31 cellular contexts compared by ENCODE assay signal in genomic region chr22:42702675-42703074, GRCh38. TPM values are rescaled to one million over a fixed set of nuclear protein-coding genes. Genes with fewer than 3 reads are reported as not detected.
"Had no signal": no experiment of that assay in that cellular context is flagged by ENCODE, and none has a peak within 500 bp of the region (broad histone marks: within the 10 kb centered on the region; RNA-seq: fewer than 3 reads in every experiment).

No MANE protein-coding gene starts in this region.

- DNase-seq: activated CD4-positive, alpha-beta memory T cell treated with anti-CD3 and anti-CD28 coated beads for 36 hours; activated CD4-positive, alpha-beta T cell treated with anti-CD3 and anti-CD28 coated beads, Interleukin-2, amount 10 ng/mL, durations not matched to agents 24 days and 14 days; activated CD4-positive, CD25-positive, alpha-beta regulatory T cell treated with anti-CD3 and anti-CD28 coated beads, Interleukin-2, amount 50 U/mL, for 72 hours; activated CD8-positive, alpha-beta memory T cell treated with anti-CD3 and anti-CD28 coated beads, Interleukin-2, amount 50 U/mL, for 4 hours; activated effector memory CD4-positive, alpha-beta T cell treated with anti-CD3 and anti-CD28 coated beads, Interleukin-2, amount 50 U/mL, for 16 hours; activated naive CD4-positive, alpha-beta T cell treated with anti-CD3 and anti-CD28 coated beads for 36 hours; activated naive CD8-positive, alpha-beta T cell treated with anti-CD3 and anti-CD28 coated beads for 36 hours; activated T-cell treated with anti-CD3 and anti-CD28 coated beads, Interleukin-2, amount 50 U/mL, for 1 hour; adrenal gland; aorta; body of pancreas; cerebellar nuclear complex; colonic mucosa; effector memory CD8-positive, alpha-beta T cell; head of caudate nucleus; mammary epithelial cell; midbrain; naive thymus-derived CD8-positive, alpha-beta T cell; occipital lobe; right lobe of liver; stimulated activated CD4-positive, alpha-beta T cell treated with anti-CD3 and anti-CD28 coated beads, Interleukin-2, amount 100 ng/mL, for 48 hours; stimulated activated naive CD4-positive, alpha-beta T cell treated with Interleukin-2 at 50 U/mL for 16 hours; T-helper 9 cell; WERI-Rb-1 had no signal

- H3K36me3 Mint-ChIP-seq: activated CD4-positive, alpha-beta memory T cell treated with anti-CD3 and anti-CD28 coated beads for 36 hours; activated naive CD8-positive, alpha-beta T cell treated with anti-CD3 and anti-CD28 coated beads for 36 hours; naive thymus-derived CD8-positive, alpha-beta T cell had no signal

- H3K4me3 ChIP-seq: adrenal gland, body of pancreas, colonic mucosa, right lobe of liver, tibial nerve had no signal

- ATAC-seq: body of pancreas; effector memory CD8-positive, alpha-beta T cell; naive thymus-derived CD8-positive, alpha-beta T cell had no signal

- H3K9me3 Mint-ChIP-seq: activated CD4-positive, alpha-beta memory T cell treated with anti-CD3 and anti-CD28 coated beads for 36 hours; activated CD4-positive, alpha-beta T cell treated with anti-CD3 and anti-CD28 coated beads, Interleukin-2, amount 10 ng/mL, durations not matched to agents 24 days and 14 days; activated naive CD4-positive, alpha-beta T cell treated with anti-CD3 and anti-CD28 coated beads for 36 hours; activated naive CD8-positive, alpha-beta T cell treated with anti-CD3 and anti-CD28 coated beads for 36 hours; activated T-helper 1 cell treated with anti-CD3 and anti-CD28 coated beads, Interleukin-12 subunit alpha, Interleukin-12 subunit beta, Interleukin-2, Interleukin-4 antibody, amounts not matched to agents 30 ng/mL and 10 ng/mL and 1 ng/mL, durations not matched to agents 14 hours and 24 hours and 36 hours; effector memory CD8-positive, alpha-beta T cell; naive thymus-derived CD8-positive, alpha-beta T cell; neural crest cell; T-helper 1 cell treated with Interleukin-12 subunit alpha and Interleukin-12 subunit beta and Interleukin-4 antibody, amounts not matched to agents 30 μg/mL and 1 μg/mL, for 36 hours had no signal

- H3K36me3 ChIP-seq: adrenal gland, colonic mucosa, right lobe of liver, tibial nerve, WERI-Rb-1 had no signal

- H3K27ac Mint-ChIP-seq: activated CD4-positive, alpha-beta memory T cell treated with anti-CD3 and anti-CD28 coated beads for 36 hours; activated CD4-positive, alpha-beta T cell treated with anti-CD3 and anti-CD28 coated beads, Interleukin-2, amount 10 ng/mL, durations not matched to agents 24 days and 14 days; activated naive CD4-positive, alpha-beta T cell treated with anti-CD3 and anti-CD28 coated beads for 36 hours; activated naive CD8-positive, alpha-beta T cell treated with anti-CD3 and anti-CD28 coated beads for 36 hours; activated T-helper 1 cell treated with anti-CD3 and anti-CD28 coated beads, Interleukin-12 subunit alpha, Interleukin-12 subunit beta, Interleukin-2, Interleukin-4 antibody, amounts not matched to agents 30 ng/mL and 10 ng/mL and 1 ng/mL, durations not matched to agents 14 hours and 24 hours and 36 hours; effector memory CD8-positive, alpha-beta T cell; naive thymus-derived CD8-positive, alpha-beta T cell; T-helper 1 cell treated with Interleukin-12 subunit alpha and Interleukin-12 subunit beta and Interleukin-4 antibody, amounts not matched to agents 30 μg/mL and 1 μg/mL, for 36 hours had no signal

- H3K27me3 ChIP-seq: adrenal gland, body of pancreas, colonic mucosa, right lobe of liver, tibial nerve had no signal

- H3K4me1 ChIP-seq: colonic mucosa, right lobe of liver had no signal

- FAIRE-seq: endothelial cell of umbilical vein, TTC549 had no signal

- H3K4me3 Mint-ChIP-seq: activated CD4-positive, alpha-beta memory T cell treated with anti-CD3 and anti-CD28 coated beads for 36 hours; activated CD4-positive, alpha-beta T cell treated with anti-CD3 and anti-CD28 coated beads, Interleukin-2, amount 10 ng/mL, durations not matched to agents 24 days and 14 days; activated naive CD4-positive, alpha-beta T cell treated with anti-CD3 and anti-CD28 coated beads for 36 hours; activated naive CD8-positive, alpha-beta T cell treated with anti-CD3 and anti-CD28 coated beads for 36 hours; activated T-helper 1 cell treated with anti-CD3 and anti-CD28 coated beads, Interleukin-12 subunit alpha, Interleukin-12 subunit beta, Interleukin-2, Interleukin-4 antibody, amounts not matched to agents 30 ng/mL and 10 ng/mL and 1 ng/mL, durations not matched to agents 14 hours and 24 hours and 36 hours; effector memory CD8-positive, alpha-beta T cell; naive thymus-derived CD8-positive, alpha-beta T cell; neural crest cell; T-helper 1 cell treated with Interleukin-12 subunit alpha and Interleukin-12 subunit beta and Interleukin-4 antibody, amounts not matched to agents 30 μg/mL and 1 μg/mL, for 36 hours had no signal

- H3K9me3 ChIP-seq: adrenal gland, body of pancreas, colonic mucosa, right lobe of liver, tibial nerve had no signal

- H3K27ac ChIP-seq: adrenal gland, body of pancreas, colonic mucosa, right lobe of liver, tibial nerve, WERI-Rb-1 had no signal

- H3K4me1 Mint-ChIP-seq: activated CD4-positive, alpha-beta T cell treated with anti-CD3 and anti-CD28 coated beads, Interleukin-2, amount 10 ng/mL, durations not matched to agents 24 days and 14 days; activated naive CD8-positive, alpha-beta T cell treated with anti-CD3 and anti-CD28 coated beads for 36 hours; naive thymus-derived CD8-positive, alpha-beta T cell had no signal

RNA-seq across cellular contexts. Expression of gene A4GALT, which starts 18.0 kb away (rescaled TPM):
- total RNA-seq: activated CD4-positive, alpha-beta memory T cell treated with anti-CD3 and anti-CD28 coated beads for 36 hours; activated CD4-positive, alpha-beta T cell treated with anti-CD3 and anti-CD28 coated beads, Interleukin-2, amount 10 ng/mL, durations not matched to agents 24 days and 14 days; activated CD8-positive, alpha-beta memory T cell treated with anti-CD3 and anti-CD28 coated beads for 36 hours; activated naive CD4-positive, alpha-beta T cell treated with anti-CD3 and anti-CD28 coated beads for 36 hours; activated T-helper 1 cell treated with anti-CD3 and anti-CD28 coated beads, Interleukin-12 subunit alpha, Interleukin-12 subunit beta, Interleukin-2, Interleukin-4 antibody, amounts not matched to agents 30 ng/mL and 10 ng/mL and 1 ng/mL, durations not matched to agents 14 hours and 24 hours and 36 hours; naive thymus-derived CD8-positive, alpha-beta T cell had no signal
- polyA plus RNA-seq: naive thymus-derived CD8-positive, alpha-beta T cell had no signal
